Comparison of ENCODE assay signal across 7 cellular contexts in genomic region chr5:135900276-135900675, GRCh38. TPM values are rescaled to one million over a fixed set of nuclear protein-coding genes. Genes with fewer than 3 reads are reported as not detected.
"Had no signal": no experiment of that assay in that cellular context is flagged by ENCODE, and none has a peak within 500 bp of the region (broad histone marks: within the 10 kb centered on the region; RNA-seq: fewer than 3 reads in every experiment).

No MANE protein-coding gene starts in this region.

- H3K27ac ChIP-seq: HL-60 had no signal

- DNase-seq: IMR-90, KBM-7 had no signal

- H3K4me3 ChIP-seq: K562 had no signal

RNA-seq across cellular contexts. Expression of gene IL9, which starts 4.6 kb away (rescaled TPM):
- total RNA-seq: HepG2, HT-29, HT1080, IMR-90, K562 had no signal

RNA-seq across cellular contexts. Expression of gene LECT2, which starts 54.5 kb away (rescaled TPM):
- total RNA-seq: HepG2, HT-29, HT1080, IMR-90, K562 had no signal
